ENCODE assay signal across 17 cellular contexts in genomic region chr6:127397729-127398609, GRCh38. TPM values are rescaled to one million over a fixed set of nuclear protein-coding genes. Genes with fewer than 3 reads are reported as not detected.
DNase-seq lines count a peak whose midpoint lies in the region; ATAC-seq, FAIRE-seq and TF ChIP-seq lines count a peak whose summit lies in the region.
"Had no signal": no experiment of that assay in that cellular context is flagged by ENCODE, and none has a peak within 500 bp of the region (broad histone marks: within the 10 kb centered on the region; RNA-seq: fewer than 3 reads in every experiment).

No MANE protein-coding gene starts in this region.

- H3K9me3 ChIP-seq in adipocyte (ENCODE audit: control insufficient read depth, low read length) (no peaks in the 10 kb centered on the region), small intestine (ENCODE audit: control insufficient read depth, low read depth) (no peaks in the 10 kb centered on the region)

- H3K36me3 ChIP-seq in adipocyte (ENCODE audit: control insufficient read depth, insufficient read depth, low read length, severe bottlenecking): no peaks in the 10 kb centered on the region
- no peaks in the 10 kb centered on the region for H3K36me3 ChIP-seq in small intestine (ENCODE audit: control insufficient read depth in 2 of 2, insufficient read depth in 2 of 2, low read length in 2 of 2)
- no peaks in the 10 kb centered on the region for H3K36me3 ChIP-seq in brain microvascular endothelial cell (replicated peaks)
- H3K36me3 ChIP-seq: WERI-Rb-1 had no signal

- H3K4me3 Mint-ChIP-seq in stimulated activated effector memory CD8-positive, alpha-beta T cell treated with anti-CD3 and anti-CD28 coated beads, Interleukin-12 subunit alpha, Interleukin-12 subunit beta, amount 100 ng/mL, for 72 hours: no peak overlapping the region
- H3K4me3 Mint-ChIP-seq: CD14-positive monocyte, nephron had no signal

- no peaks in the 10 kb centered on the region for H3K36me3 Mint-ChIP-seq in stimulated activated effector memory CD8-positive, alpha-beta T cell treated with anti-CD3 and anti-CD28 coated beads, Interleukin-12 subunit alpha, Interleukin-12 subunit beta, amount 100 ng/mL, for 72 hours
- H3K36me3 Mint-ChIP-seq: CD14-positive monocyte had no signal

- H3K4me1 Mint-ChIP-seq in stimulated activated effector memory CD8-positive, alpha-beta T cell treated with anti-CD3 and anti-CD28 coated beads, Interleukin-12 subunit alpha, Interleukin-12 subunit beta, amount 100 ng/mL, for 72 hours: peaks cover 4% of the 10 kb centered on the region
- H3K4me1 Mint-ChIP-seq: CD14-positive monocyte, nephron had no signal

- no peak for TF ChIP-seq CTCF in fibroblast of the aortic adventitia (IDR thresholded peaks at IDR 0.05; ENCODE audit: insufficient read depth, low read length)
- TF ChIP-seq CTCF in brain microvascular endothelial cell (IDR thresholded peaks at IDR 0.05; ENCODE audit: low read depth, low read length, missing control alignments): no peak

- no peak for FAIRE-seq in small intestine (lab: Jason Lieb, UNC)

- in situ Hi-C loops in brain microvascular endothelial cell (cut with HindIII; ENCODE audit: low pct_ligation_motif_present, low sequenced_read_pairs): no loop called here

- peak overlapping the region; percentile 60 for H3K4me3 ChIP-seq in adipocyte (ENCODE audit: low read length)
- H3K4me3 ChIP-seq in fibroblast of the aortic adventitia (ENCODE audit: low read depth, low read length): no peak overlapping the region
- no peak overlapping the region for H3K4me3 ChIP-seq in small intestine (ENCODE audit: low read depth in 1 of 2, low read length in 2 of 2)
- H3K4me3 ChIP-seq in brain microvascular endothelial cell (ENCODE audit: low read depth, low read length): no peak overlapping the region

- DNase-seq in DMS 273 (lab: John Stamatoyannopoulos, UW; ENCODE audit: unreplicated experiment) (peak; percentile 63), DMS 273 treated with DMSO at 0.1 percent for 48 hours (lab: John Stamatoyannopoulos, UW) (no peak), adipocyte (ENCODE audit: low read depth) (no peak), fibroblast of the aortic adventitia (ENCODE audit: low read depth) (peak; percentile 63), small intestine (peak; percentile 24), brain microvascular endothelial cell (no peak), superior temporal gyrus (ENCODE audit: extremely low spot score) (no peak)
- no peak for DNase-seq in stimulated activated effector memory CD8-positive, alpha-beta T cell treated with anti-CD3 and anti-CD28 coated beads, Interleukin-12 subunit alpha, Interleukin-12 subunit beta, amount 100 ng/mL, for 72 hours (ENCODE audit: low spot score in 2 of 2)
- DNase-seq: activated effector memory CD4-positive, alpha-beta T cell treated with Interleukin-2 at 50 U/mL for 16 hours; amygdala; NCI-H187 treated with DMSO at 0.1 percent for 48 hours; NCI-H526 treated with DMSO at 0.1 percent for 48 hours; WERI-Rb-1 had no signal

- no peak overlapping the region for H3K27ac Mint-ChIP-seq in stimulated activated effector memory CD8-positive, alpha-beta T cell treated with anti-CD3 and anti-CD28 coated beads, Interleukin-12 subunit alpha, Interleukin-12 subunit beta, amount 100 ng/mL, for 72 hours
- H3K27ac Mint-ChIP-seq: CD14-positive monocyte, nephron had no signal

- H3K9me3 Mint-ChIP-seq in stimulated activated effector memory CD8-positive, alpha-beta T cell treated with anti-CD3 and anti-CD28 coated beads, Interleukin-12 subunit alpha, Interleukin-12 subunit beta, amount 100 ng/mL, for 72 hours: no peaks in the 10 kb centered on the region
- H3K9me3 Mint-ChIP-seq: nephron had no signal

- H3K4me1 ChIP-seq in adipocyte (ENCODE audit: control insufficient read depth, insufficient read depth, low read length) (peaks cover 18% of the 10 kb centered on the region), small intestine (ENCODE audit: control insufficient read depth in 2 of 2, insufficient read depth in 1 of 2, low read depth in 1 of 2, low read length in 1 of 2) (no peaks in the 10 kb centered on the region)

- WGBS in small intestine, 3 donors: 46 to 65% (median 62%) methylated on average over 6 of the region's 6 CpGs

- H3K9ac ChIP-seq in adipocyte (ENCODE audit: low read length): peak overlapping the region; percentile 63

- peak overlapping the region; percentile 8 to 63 for H3K27ac ChIP-seq in small intestine (ENCODE audit: low read depth in 1 of 2, low read length in 1 of 2)
- no peak overlapping the region for H3K27ac ChIP-seq in brain microvascular endothelial cell
- H3K27ac ChIP-seq: 22Rv1, WERI-Rb-1 had no signal

- H3K27me3 ChIP-seq in adipocyte (replicated peaks; ENCODE audit: control insufficient read depth, insufficient read depth, low read length) (no peaks in the 10 kb centered on the region), small intestine (ENCODE audit: control insufficient read depth in 2 of 2, insufficient read depth in 2 of 2, low read length in 2 of 2) (no peaks in the 10 kb centered on the region), brain microvascular endothelial cell (replicated peaks) (no peaks in the 10 kb centered on the region)

- ATAC-seq in stimulated activated effector memory CD8-positive, alpha-beta T cell treated with anti-CD3 and anti-CD28 coated beads, Interleukin-12 subunit alpha, Interleukin-12 subunit beta, amount 100 ng/mL, for 72 hours: no peak
- ATAC-seq: Panc1 had no signal

RNA-seq across cellular contexts. Expression of gene ECHDC1, which starts 54.6 kb away (rescaled TPM):
- total RNA-seq in fibroblast of the aortic adventitia (ENCODE audit: low replicate concordance): 69.3 and 78.0 TPM in 2 replicates
- 10 to 100 TPM; 50.0 to 61.3 (median 58.7) TPM for polyA plus RNA-seq in small intestine

Comparison
In these comparisons a context has a peak if more than half of its experiments do, and no peak if none do; other contexts are left out.
1. DNase-seq: peak in DMS 273 (single experiment), fibroblast of the aortic adventitia (single experiment) and small intestine (single experiment); none in DMS 273 treated with DMSO at 0.1 percent for 48 hours (single experiment), adipocyte (single experiment), brain microvascular endothelial cell (single experiment), superior temporal gyrus (single experiment) and stimulated activated effector memory CD8-positive, alpha-beta T cell treated with anti-CD3 and anti-CD28 coated beads, Interleukin-12 subunit alpha, Interleukin-12 subunit beta, amount 100 ng/mL, for 72 hours (0 of 2).